Comparison of ENCODE assay signal across 12 cellular contexts in the genomic region with DNA sequence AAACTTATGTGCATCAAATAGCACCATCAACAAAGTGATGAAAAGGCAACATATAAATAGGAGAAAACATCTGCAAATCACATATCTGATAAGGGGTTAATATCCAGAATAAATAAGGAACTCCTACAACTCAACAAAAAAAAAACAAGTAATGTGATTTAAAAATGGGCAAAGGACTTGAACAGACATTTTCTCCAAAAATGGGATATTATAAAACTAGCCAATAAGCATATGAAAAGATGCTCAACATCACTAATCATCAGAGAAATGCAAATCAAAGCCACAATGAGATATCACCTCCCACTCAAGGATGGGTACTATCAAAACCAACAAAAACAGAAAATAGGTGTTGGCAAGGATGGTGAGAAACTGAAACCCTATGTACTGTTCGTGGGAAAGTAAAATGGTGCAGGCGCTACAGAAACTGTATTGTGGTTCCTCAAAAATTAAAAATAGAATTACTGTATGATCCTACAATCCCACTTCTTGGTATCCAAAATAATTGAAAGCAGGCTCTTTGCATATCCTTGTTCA. TPM values are rescaled to one million over a fixed set of nuclear protein-coding genes. Genes with fewer than 3 reads are reported as not detected.
A peak's percentile ranks its signal among the peaks of the same experiment; 100 is the strongest.
DNase-seq lines count a peak whose midpoint lies in the region; ATAC-seq, FAIRE-seq and TF ChIP-seq lines count a peak whose summit lies in the region.
"Had no signal": no experiment of that assay in that cellular context is flagged by ENCODE, and none has a peak within 500 bp of the region (broad histone marks: within the 10 kb centered on the region; RNA-seq: fewer than 3 reads in every experiment).

No MANE protein-coding gene starts in this region.

- no peak for DNase-seq in activated CD4-positive, CD25-positive, alpha-beta regulatory T cell (lab: John Stamatoyannopoulos, UW)
- no peak for DNase-seq in activated T-helper 1 cell treated with anti-CD3 and anti-CD28 coated beads, Interleukin-12 subunit alpha, Interleukin-12 subunit beta, Interleukin-2, Interleukin-4 antibody, amounts not matched to agents 30 ng/mL and 10 ng/mL and 1 ng/mL, durations not matched to agents 14 hours and 24 hours and 36 hours (ENCODE audit: low spot score)
- DNase-seq in natural killer cell (no peak), GM03348 (ENCODE audit: low spot score) (no peak), GM12892 (ENCODE audit: insufficient read length) (no peak), right atrium auricular region (ENCODE audit: low spot score) (no peak)
- DNase-seq: 8988T, mucosa of descending colon, right cardiac atrium, thyroid gland had no signal

- H3K4me1 ChIP-seq in right atrium auricular region = peaks cover 0 to 33% of the 10 kb centered on the region in 2 donors

- no peak overlapping the region for H3K4me3 ChIP-seq in right atrium auricular region
- H3K4me3 ChIP-seq: mucosa of descending colon, thyroid gland had no signal

- intact Hi-C loops in activated T-helper 1 cell treated with anti-CD3 and anti-CD28 coated beads, Interleukin-12 subunit alpha, Interleukin-12 subunit beta, Interleukin-2, Interleukin-4 antibody, amounts not matched to agents 30 ng/mL and 10 ng/mL and 1 ng/mL, durations not matched to agents 14 hours and 24 hours and 36 hours (cut with micrococcal nuclease) = loop anchor here (10.0 kb wide), 3 partner anchors 1279 to 1679 kb away; a partner anchor contains a TSS
- intact Hi-C loops in natural killer cell (cut with micrococcal nuclease) = no loop called here

- TF ChIP-seq CTCF in natural killer cell (IDR thresholded peaks at IDR 0.05) = no peak
- TF ChIP-seq CTCF in right atrium auricular region (IDR thresholded peaks at IDR 0.05) = no peak

- peak overlapping the region; percentile 100 for H3K4me3 Mint-ChIP-seq in activated T-helper 1 cell treated with anti-CD3 and anti-CD28 coated beads, Interleukin-12 subunit alpha, Interleukin-12 subunit beta, Interleukin-2, Interleukin-4 antibody, amounts not matched to agents 30 ng/mL and 10 ng/mL and 1 ng/mL, durations not matched to agents 14 hours and 24 hours and 36 hours
- H3K4me3 Mint-ChIP-seq in natural killer cell = peak overlapping the region; percentile 98

- H3K4me1 Mint-ChIP-seq in activated T-helper 1 cell treated with anti-CD3 and anti-CD28 coated beads, Interleukin-12 subunit alpha, Interleukin-12 subunit beta, Interleukin-2, Interleukin-4 antibody, amounts not matched to agents 30 ng/mL and 10 ng/mL and 1 ng/mL, durations not matched to agents 14 hours and 24 hours and 36 hours (ENCODE audit: low read depth) = peaks cover 62% of the 10 kb centered on the region
- peaks cover 59 to 62% of the 10 kb centered on the region in 2 donors for H3K4me1 Mint-ChIP-seq in natural killer cell

- H3K27ac Mint-ChIP-seq in activated T-helper 1 cell treated with anti-CD3 and anti-CD28 coated beads, Interleukin-12 subunit alpha, Interleukin-12 subunit beta, Interleukin-2, Interleukin-4 antibody, amounts not matched to agents 30 ng/mL and 10 ng/mL and 1 ng/mL, durations not matched to agents 14 hours and 24 hours and 36 hours = no peak overlapping the region
- H3K27ac Mint-ChIP-seq in natural killer cell = no peak overlapping the region

- H3K27me3 ChIP-seq in right atrium auricular region = no peaks in the 10 kb centered on the region
- H3K27me3 ChIP-seq: thyroid gland had no signal

- no peaks in the 10 kb centered on the region for H3K36me3 ChIP-seq in right atrium auricular region
- H3K36me3 ChIP-seq: thyroid gland had no signal

- H3K27ac ChIP-seq in right atrium auricular region = no peak overlapping the region
- H3K27ac ChIP-seq: thyroid gland had no signal

- peaks cover 48% of the 10 kb centered on the region for H3K36me3 Mint-ChIP-seq in activated T-helper 1 cell treated with anti-CD3 and anti-CD28 coated beads, Interleukin-12 subunit alpha, Interleukin-12 subunit beta, Interleukin-2, Interleukin-4 antibody, amounts not matched to agents 30 ng/mL and 10 ng/mL and 1 ng/mL, durations not matched to agents 14 hours and 24 hours and 36 hours (ENCODE audit: low read depth)
- H3K36me3 Mint-ChIP-seq in natural killer cell = no peaks in the 10 kb centered on the region

- no peaks in the 10 kb centered on the region for H3K27me3 Mint-ChIP-seq in activated T-helper 1 cell treated with anti-CD3 and anti-CD28 coated beads, Interleukin-12 subunit alpha, Interleukin-12 subunit beta, Interleukin-2, Interleukin-4 antibody, amounts not matched to agents 30 ng/mL and 10 ng/mL and 1 ng/mL, durations not matched to agents 14 hours and 24 hours and 36 hours (ENCODE audit: insufficient read depth)
- no peaks in the 10 kb centered on the region for H3K27me3 Mint-ChIP-seq in natural killer cell (ENCODE audit: low read depth in 2 of 2)

- H3K9me3 ChIP-seq in right atrium auricular region = no peaks in the 10 kb centered on the region
- H3K9me3 ChIP-seq: mucosa of descending colon, thyroid gland had no signal

- ATAC-seq in activated CD4-positive, CD25-positive, alpha-beta regulatory T cell treated with anti-CD3 and anti-CD28 coated beads, Interleukin-2, amount 50 U/mL, for 24 hours = peak; percentile 25 to 30
- ATAC-seq in GM21786 (IDR thresholded peaks at IDR 0.05; ENCODE audit: unreplicated experiment) = peak; percentile 13
- no peak for ATAC-seq in natural killer cell
- ATAC-seq: mucosa of descending colon, right cardiac atrium had no signal

- no peaks in the 10 kb centered on the region for H3K9me3 Mint-ChIP-seq in activated T-helper 1 cell treated with anti-CD3 and anti-CD28 coated beads, Interleukin-12 subunit alpha, Interleukin-12 subunit beta, Interleukin-2, Interleukin-4 antibody, amounts not matched to agents 30 ng/mL and 10 ng/mL and 1 ng/mL, durations not matched to agents 14 hours and 24 hours and 36 hours
- no peaks in the 10 kb centered on the region for H3K9me3 Mint-ChIP-seq in natural killer cell

- TF ChIP-seq POLR2A in GM12892 (IDR thresholded peaks at IDR 0.05; ENCODE audit: low read depth, low read length) = no peak

- FAIRE-seq in GM12892 (lab: Jason Lieb, UNC) = no peak

RNA-seq across cellular contexts. Expression of a gene that starts 2.4 kb away (rescaled TPM):
- total RNA-seq in activated T-helper 1 cell treated with anti-CD3 and anti-CD28 coated beads, Interleukin-12 subunit alpha, Interleukin-12 subunit beta, Interleukin-2, Interleukin-4 antibody, amounts not matched to agents 30 ng/mL and 10 ng/mL and 1 ng/mL, durations not matched to agents 14 hours and 24 hours and 36 hours = 52.4 and 61.0 TPM in 2 replicates
- 10 to 100 TPM; 81.0 to 90.0 (median 86.1) TPM for total RNA-seq in natural killer cell
- polyA plus RNA-seq in GM12892 (2012; ENCODE audit: missing spikeins) = 19.5 TPM
- total RNA-seq in right atrium auricular region = 10 to 100 TPM; 13.9 to 15.1 TPM

RNA-seq across cellular contexts. Expression of a gene that starts 6.1 kb away (rescaled TPM):
- total RNA-seq in activated T-helper 1 cell treated with anti-CD3 and anti-CD28 coated beads, Interleukin-12 subunit alpha, Interleukin-12 subunit beta, Interleukin-2, Interleukin-4 antibody, amounts not matched to agents 30 ng/mL and 10 ng/mL and 1 ng/mL, durations not matched to agents 14 hours and 24 hours and 36 hours = 447 and 450 TPM in 2 replicates
- total RNA-seq in natural killer cell = 10 to 100 TPM; 87.7 to 91.3 (median 89.5) TPM
- polyA plus RNA-seq in GM12892 (2012; ENCODE audit: missing spikeins) = 642 TPM
- 100 to 1,000 TPM; 128 to 143 TPM for total RNA-seq in right atrium auricular region

RNA-seq across cellular contexts. Expression of a gene that starts 49.7 kb away (rescaled TPM):
- total RNA-seq in activated T-helper 1 cell treated with anti-CD3 and anti-CD28 coated beads, Interleukin-12 subunit alpha, Interleukin-12 subunit beta, Interleukin-2, Interleukin-4 antibody, amounts not matched to agents 30 ng/mL and 10 ng/mL and 1 ng/mL, durations not matched to agents 14 hours and 24 hours and 36 hours = 28.6 and 29.7 TPM in 2 replicates
- total RNA-seq in natural killer cell (10 to 100 TPM; 18.1 to 29.9 (median 25.9) TPM), right atrium auricular region (10 to 100 TPM; 21.8 to 38.9 TPM)
- 40.5 TPM for polyA plus RNA-seq in GM12892 (2012; ENCODE audit: missing spikeins)

Comparison
In these comparisons a context has a peak if more than half of its experiments do, and no peak if none do; other contexts are left out.
1. ATAC-seq: peak in activated CD4-positive, CD25-positive, alpha-beta regulatory T cell treated with anti-CD3 and anti-CD28 coated beads, Interleukin-2, amount 50 U/mL, for 24 hours (2 of 2) and GM21786 (single experiment); none in natural killer cell (0 of 3).